In genomic region chr6:21596379-21597242, GRCh38 we compare ENCODE assay signal across 8 cellular contexts. TPM values are rescaled to one million over a fixed set of nuclear protein-coding genes. Genes with fewer than 3 reads are reported as not detected.
DNase-seq lines count a peak whose midpoint lies in the region; ATAC-seq and TF ChIP-seq lines count a peak whose summit lies in the region.

No MANE protein-coding gene starts in this region.

- TF ChIP-seq CTCF in HEK293 (tag by site-specific recombination; IDR thresholded peaks at IDR 0.05), result no peak

- peaks cover 16% of the 10 kb centered on the region for H3K4me1 ChIP-seq in HEK293 (ENCODE audit: control insufficient read depth, insufficient read depth, low read length)

- H3K27ac Mint-ChIP-seq in activated naive CD8-positive, alpha-beta T cell treated with anti-CD3 and anti-CD28 coated beads, Interleukin-2, amount 50 U/mL, for 24 hours, result peak overlapping the region; percentile 80

- POLR2A ChIA-PET in HEK293 (lab: Yijun Ruan, JAX), result interaction anchor here (0.6 to 8.8 kb wide), 20 partner anchors 9 to 667 kb away, joined by 3 to 141 read pairs (median 4); no protein-coding TSS in a partner anchor

- H3K36me3 Mint-ChIP-seq in activated naive CD8-positive, alpha-beta T cell treated with anti-CD3 and anti-CD28 coated beads, Interleukin-2, amount 50 U/mL, for 24 hours (ENCODE audit: low read depth), result peaks cover 2% of the 10 kb centered on the region

- peak; percentile 21 for ATAC-seq in activated naive CD8-positive, alpha-beta T cell treated with anti-CD3 and anti-CD28 coated beads, Interleukin-2, amount 50 U/mL, for 24 hours
- ATAC-seq in Right ventricle myocardium superior (ENCODE audit: poor library complexity), result peak; percentile 38
- ATAC-seq in GM21515 (IDR thresholded peaks at IDR 0.05; ENCODE audit: unreplicated experiment), result no peak

- CTCF ChIA-PET in HEK293 (lab: Yijun Ruan, JAX), result interaction anchor here (0.5 to 1.2 kb wide), 9 partner anchors 14 to 1891 kb away, joined by 3 to 7 read pairs (median 3); no protein-coding TSS in a partner anchor

- H3K4me1 Mint-ChIP-seq in activated naive CD8-positive, alpha-beta T cell treated with anti-CD3 and anti-CD28 coated beads, Interleukin-2, amount 50 U/mL, for 24 hours, result peaks cover 31% of the 10 kb centered on the region

- peak overlapping the region; percentile 99 for H3K27ac ChIP-seq in HEK293 (ENCODE audit: extremely low read depth, low read depth, low read length)

- intact Hi-C loops in Right ventricle myocardium superior (cut with DNase I), result loop anchor here (10.0 kb wide), 3 partner anchors 338 to 1848 kb away; no protein-coding TSS in a partner anchor

- peak overlapping the region; percentile 78 for H3K4me3 Mint-ChIP-seq in activated naive CD8-positive, alpha-beta T cell treated with anti-CD3 and anti-CD28 coated beads, Interleukin-2, amount 50 U/mL, for 24 hours

- H3K9me3 Mint-ChIP-seq in activated naive CD8-positive, alpha-beta T cell treated with anti-CD3 and anti-CD28 coated beads, Interleukin-2, amount 50 U/mL, for 24 hours, result no peaks in the 10 kb centered on the region

- H3K36me3 ChIP-seq in HEK293 (ENCODE audit: control insufficient read depth in 2 of 2, insufficient read depth in 1 of 2, low read length in 2 of 2), result peaks cover 22 to 40% of the 10 kb centered on the region in 2 experiments

- DNase-seq in DMS114 treated with DMSO at 0.1 percent for 48 hours (lab: John Stamatoyannopoulos, UW; ENCODE audit: unreplicated experiment) (peak; percentile 81), NCI-H748 treated with DMSO at 0.1 percent for 48 hours (lab: John Stamatoyannopoulos, UW) (peak; percentile 86), Right ventricle myocardium superior (peak; percentile 66), occipital lobe (lab: John Stamatoyannopoulos, UW) (peak; percentile 3)
- DNase-seq in activated naive CD8-positive, alpha-beta T cell treated with anti-CD3 and anti-CD28 coated beads, Interleukin-2, amount 50 U/mL, for 24 hours, result peak; percentile 34
- no peak for DNase-seq in effector CD4-positive, alpha-beta T cell

- H3K27me3 Mint-ChIP-seq in activated naive CD8-positive, alpha-beta T cell treated with anti-CD3 and anti-CD28 coated beads, Interleukin-2, amount 50 U/mL, for 24 hours, result peaks cover 54% of the 10 kb centered on the region

- H3K9me3 ChIP-seq in HEK293 (ENCODE audit: control insufficient read depth, insufficient read depth, low read depth, low read length), result no peaks in the 10 kb centered on the region

- H3K4me3 ChIP-seq in HEK293 (ENCODE audit: low read depth, low read length), result peak overlapping the region; percentile 55

TF ChIP-seq in HEK293, 187 proteins besides CTCF, POLR2A, EP300 and RAD21 (continues in another document):
- TF ChIP-seq ZNF366 (tag by site-specific recombination; conservative IDR thresholded peaks at IDR 0.05) (0 out of 2 replicates have a peak, but pooled peaks have one; percentile 41), ZNF350 (tag by site-specific recombination; IDR thresholded peaks at IDR 0.05) (no peak), ZNF394 (tag by site-specific recombination; IDR thresholded peaks at IDR 0.05; ENCODE audit: borderline replicate concordance) (0 out of 2 replicates have a peak, but pooled peaks have one; percentile 12), BCL6B (tag by site-specific recombination; IDR thresholded peaks at IDR 0.05) (no peak), ZNF785 (tag by site-specific recombination; IDR thresholded peaks at IDR 0.05) (no peak), ZNF660 (tag by site-specific recombination; IDR thresholded peaks at IDR 0.05) (no peak), IKZF3 (tag by site-specific recombination; IDR thresholded peaks at IDR 0.05) (peak; percentile 67; the same call in 1 of the 2 replicates), HOXD13 (CRISPR knock-in tag; IDR thresholded peaks at IDR 0.05; ENCODE audit: borderline replicate concordance) (0 out of 2 replicates have a peak, but pooled peaks have one; percentile 11), ZNF404 (tag by site-specific recombination; IDR thresholded peaks at IDR 0.05) (no peak), KLF17 (tag by site-specific recombination; IDR thresholded peaks at IDR 0.05) (no peak), GLIS2 (tag by site-specific recombination; IDR thresholded peaks at IDR 0.05) (0 out of 2 replicates have a peak, but pooled peaks have one; percentile 10), ZNF37A (tag by site-specific recombination; IDR thresholded peaks at IDR 0.05) (no peak), KLF10 (tag by site-specific recombination; IDR thresholded peaks at IDR 0.05) (peak; percentile 49), ZBTB17 (tag by site-specific recombination; IDR thresholded peaks at IDR 0.05) (peak; percentile 63), ZNF132 (tag by site-specific recombination; IDR thresholded peaks at IDR 0.05; ENCODE audit: borderline replicate concordance) (no peak), ZNF398 (tag by site-specific recombination; IDR thresholded peaks at IDR 0.05) (peak; percentile 81), ZNF140 (tag by site-specific recombination; IDR thresholded peaks at IDR 0.05) (no peak), ZFHX2 (tag by site-specific recombination; conservative IDR thresholded peaks at IDR 0.05) (peak; percentile 69), ZNF324 (tag by site-specific recombination; IDR thresholded peaks at IDR 0.05) (no peak), SP3 (tag by site-specific recombination; IDR thresholded peaks at IDR 0.05) (peak; percentile 51), OVOL3 (tag by site-specific recombination; IDR thresholded peaks at IDR 0.05) (0 out of 2 replicates have a peak, but pooled peaks have one; percentile 24), KLF8 (tag by site-specific recombination; IDR thresholded peaks at IDR 0.05) (peak; percentile 20; the same call in 1 of the 2 replicates), ZFP69B (tag by site-specific recombination; IDR thresholded peaks at IDR 0.05) (no peak), ZBTB8A (tag by site-specific recombination; IDR thresholded peaks at IDR 0.05) (0 out of 2 replicates have a peak, but pooled peaks have one; percentile 27), ZNF274 (IDR thresholded peaks at IDR 0.05; ENCODE audit: low read length) (no peak), ZNF274 (tag by site-specific recombination; IDR thresholded peaks at IDR 0.05; ENCODE audit: borderline replicate concordance) (no peak), BCL11A (tag by site-specific recombination; IDR thresholded peaks at IDR 0.05; ENCODE audit: low read depth) (peak; percentile 45; the same call in 1 of the 2 replicates), PATZ1 (tag by site-specific recombination; IDR thresholded peaks at IDR 0.05) (peak; percentile 73)

RNA-seq across cellular contexts. Expression of gene SOX4, which starts 3.1 kb away (rescaled TPM):
- 6.2 TPM for total RNA-seq in Right ventricle myocardium superior
- 370 TPM for total RNA-seq in occipital lobe

Comparison
In these comparisons a context has a peak if more than half of its experiments do, and no peak if none do; other contexts are left out.
1. RNA of gene SOX4, which starts 3.1 kb away (total RNA-seq): 370 TPM in occipital lobe (single experiment); 6.2 TPM in Right ventricle myocardium superior (single experiment); every median in the first group is over 10 times any median in the second.